ENCODE assay signal across 17 cellular contexts in genomic region chr5:124633209-124633608, GRCh38.
"Had no signal": no experiment of that assay in that cellular context is flagged by ENCODE, and none has a peak within 500 bp of the region (broad histone marks: within the 10 kb centered on the region; RNA-seq: fewer than 3 reads in every experiment).

No MANE protein-coding gene starts in this region.

- H3K9me3 ChIP-seq: esophagus squamous epithelium, gastroesophageal sphincter, neutrophil, testis, tibial nerve had no signal

- H3K4me3 ChIP-seq: esophagus squamous epithelium, gastroesophageal sphincter, testis, tibial nerve had no signal

- H3K27me3 ChIP-seq: esophagus squamous epithelium, gastroesophageal sphincter, testis, tibial nerve had no signal

- DNase-seq: cerebellar nuclear complex; esophagus squamous epithelium; foreskin fibroblast; glutamatergic neuron; immature natural killer cell; kidney; left colon; left ventricle myocardium superior; naive thymus-derived CD4-positive, alpha-beta T cell; small intestine; stimulated activated CD4-positive, alpha-beta T cell treated with anti-CD3 and anti-CD28 coated beads, Interleukin-2, amount 100 ng/mL, for 48 hours; stimulated activated naive CD8-positive, alpha-beta T cell treated with anti-CD3 and anti-CD28 coated beads, Interleukin-15, Interleukin-2, amounts not matched to agents 100 U/mL and 50 U/mL, for 24 hours; testis had no signal

- H3K4me1 Mint-ChIP-seq: immature natural killer cell; naive thymus-derived CD4-positive, alpha-beta T cell had no signal

- ATAC-seq: gastroesophageal sphincter; left colon; left ventricle myocardium superior; naive thymus-derived CD4-positive, alpha-beta T cell; stimulated activated naive CD8-positive, alpha-beta T cell treated with anti-CD3 and anti-CD28 coated beads, Interleukin-15, Interleukin-2, amounts not matched to agents 100 U/mL and 50 U/mL, for 24 hours had no signal

- H3K27ac ChIP-seq: esophagus squamous epithelium, gastroesophageal sphincter, neutrophil, testis had no signal

- H3K36me3 Mint-ChIP-seq: immature natural killer cell had no signal

- H3K36me3 ChIP-seq: neutrophil had no signal

- H3K27ac Mint-ChIP-seq: dendritic cell treated with granulocyte-macrophage colony-stimulating factor and Interleukin-4, amounts not matched to agents 40 ng/mL and 50 ng/mL, for 4 days; immature natural killer cell; naive thymus-derived CD4-positive, alpha-beta T cell had no signal

- H3K4me1 ChIP-seq: testis had no signal

- H3K9me3 Mint-ChIP-seq: dendritic cell treated with granulocyte-macrophage colony-stimulating factor and Interleukin-4, amounts not matched to agents 40 ng/mL and 50 ng/mL, for 4 days; naive thymus-derived CD4-positive, alpha-beta T cell had no signal

- H3K4me3 Mint-ChIP-seq: dendritic cell treated with granulocyte-macrophage colony-stimulating factor and Interleukin-4, amounts not matched to agents 40 ng/mL and 50 ng/mL, for 4 days; immature natural killer cell; naive thymus-derived CD4-positive, alpha-beta T cell had no signal
